In genomic region chr3:187902041-187902471, GRCh38 we compare ENCODE assay signal across 16 cellular contexts.
DNase-seq lines count a peak whose midpoint lies in the region; ATAC-seq, FAIRE-seq and TF ChIP-seq lines count a peak whose summit lies in the region.
"Had no signal": no experiment of that assay in that cellular context is flagged by ENCODE, and none has a peak within 500 bp of the region (broad histone marks: within the 10 kb centered on the region; RNA-seq: fewer than 3 reads in every experiment).

No MANE protein-coding gene starts in this region.

- peak; percentile 66 for ATAC-seq in GM21515 (IDR thresholded peaks at IDR 0.05; ENCODE audit: unreplicated experiment)
- ATAC-seq in HG03097 (IDR thresholded peaks at IDR 0.05; ENCODE audit: low FRiP score, unreplicated experiment) = peak; percentile 73
- ATAC-seq: SK-N-SH treated with all-trans-retinoic acid at 6 μM for 48 hours had no signal

- no peaks in the 10 kb centered on the region for H3K9me3 ChIP-seq in Peyer's patch

- peak; percentile 75 for FAIRE-seq in GM12892 (lab: Jason Lieb, UNC)
- FAIRE-seq: bronchial epithelial cell had no signal

- H3K4me1 Mint-ChIP-seq in HFFc6 (ENCODE audit: low read depth) (no peaks in the 10 kb centered on the region), CD14-positive monocyte (no peaks in the 10 kb centered on the region)

- H3K9me3 Mint-ChIP-seq in HFFc6 (no peaks in the 10 kb centered on the region), CD14-positive monocyte (peaks cover 0 to 3% (median 0%) of the 10 kb centered on the region in 7 donors)
- H3K9me3 Mint-ChIP-seq: activated CD4-positive, alpha-beta T cell treated with anti-CD3 and anti-CD28 coated beads, Interleukin-2, amount 10 ng/mL, durations not matched to agents 24 days and 14 days had no signal

- intact Hi-C loops in CD14-positive monocyte (cut with micrococcal nuclease) = no loop called here

- TF ChIP-seq CTCF in Peyer's patch (IDR thresholded peaks at IDR 0.05) (no peak), HFFc6 (IDR thresholded peaks at IDR 0.05) (no peak), CD14-positive monocyte (IDR thresholded peaks at IDR 0.05) (no peak)

- no peak overlapping the region for H3K4me3 Mint-ChIP-seq in HFFc6
- no peak overlapping the region for H3K4me3 Mint-ChIP-seq in CD14-positive monocyte
- H3K4me3 Mint-ChIP-seq: activated CD4-positive, alpha-beta T cell treated with anti-CD3 and anti-CD28 coated beads, Interleukin-2, amount 10 ng/mL, durations not matched to agents 24 days and 14 days had no signal

- H3K27ac Mint-ChIP-seq in HFFc6 = no peak overlapping the region
- H3K27ac Mint-ChIP-seq in CD14-positive monocyte = peak overlapping the region in 1 of 7 donors; percentile 35
- H3K27ac Mint-ChIP-seq: activated CD4-positive, alpha-beta T cell treated with anti-CD3 and anti-CD28 coated beads, Interleukin-2, amount 10 ng/mL, durations not matched to agents 24 days and 14 days had no signal

- H3K36me3 Mint-ChIP-seq in HFFc6 (ENCODE audit: low read depth) (no peaks in the 10 kb centered on the region), CD14-positive monocyte (no peaks in the 10 kb centered on the region)

- H3K27me3 Mint-ChIP-seq in HFFc6 (ENCODE audit: insufficient read depth) (peaks cover 2% of the 10 kb centered on the region), CD14-positive monocyte (ENCODE audit: low read depth in 3 of 3) (peaks cover 0 to 2% (median 0%) of the 10 kb centered on the region in 3 donors)
- H3K27me3 Mint-ChIP-seq: activated CD4-positive, alpha-beta T cell treated with anti-CD3 and anti-CD28 coated beads, Interleukin-2, amount 10 ng/mL, durations not matched to agents 24 days and 14 days had no signal

- DNase-seq in GM12892 (ENCODE audit: insufficient read length) = no peak
- peak in 2 of 3 donors; percentile 38 to 54 for DNase-seq in Peyer's patch
- DNase-seq in activated CD4-positive, alpha-beta T cell treated with anti-CD3 and anti-CD28 coated beads for 4 hours = no peak
- no peak for DNase-seq in HFFc6
- DNase-seq in NCI-H2081 (lab: John Stamatoyannopoulos, UW) = no peak
- DNase-seq in CD14-positive monocyte (ENCODE audit: low spot score) = no peak
- DNase-seq: activated CD4-positive, alpha-beta T cell treated with anti-CD3 and anti-CD28 coated beads, Interleukin-2, amount 10 ng/mL, durations not matched to agents 24 days and 14 days; activated effector memory CD4-positive, alpha-beta T cell treated with anti-CD3 and anti-CD28 coated beads, Interleukin-2, amount 50 U/mL, for 16 hours; DMS79 treated with DMSO at 0.1 percent for 48 hours; hypothalamus; MM.1S; NCI-H69 had no signal

- H3K27me3 ChIP-seq in Peyer's patch = no peaks in the 10 kb centered on the region

- no peaks in the 10 kb centered on the region for H3K36me3 ChIP-seq in Peyer's patch

- no peak for TF ChIP-seq POLR2A in GM12892 (IDR thresholded peaks at IDR 0.05; ENCODE audit: low read depth, low read length)
- no peak for TF ChIP-seq POLR2A in Peyer's patch (IDR thresholded peaks at IDR 0.05)

- H3K27ac ChIP-seq in Peyer's patch = no peak overlapping the region

- no peaks in the 10 kb centered on the region for H3K4me1 ChIP-seq in Peyer's patch

- no peak overlapping the region for H3K4me3 ChIP-seq in Peyer's patch

Comparison
In these comparisons a context has a peak if more than half of its experiments do, and no peak if none do; other contexts are left out.
1. DNase-seq: peak in Peyer's patch (2 of 3); none in GM12892 (single experiment), activated CD4-positive, alpha-beta T cell treated with anti-CD3 and anti-CD28 coated beads for 4 hours (0 of 2), HFFc6 (single experiment), NCI-H2081 (0 of 2) and CD14-positive monocyte (single experiment).